In the genomic region with DNA sequence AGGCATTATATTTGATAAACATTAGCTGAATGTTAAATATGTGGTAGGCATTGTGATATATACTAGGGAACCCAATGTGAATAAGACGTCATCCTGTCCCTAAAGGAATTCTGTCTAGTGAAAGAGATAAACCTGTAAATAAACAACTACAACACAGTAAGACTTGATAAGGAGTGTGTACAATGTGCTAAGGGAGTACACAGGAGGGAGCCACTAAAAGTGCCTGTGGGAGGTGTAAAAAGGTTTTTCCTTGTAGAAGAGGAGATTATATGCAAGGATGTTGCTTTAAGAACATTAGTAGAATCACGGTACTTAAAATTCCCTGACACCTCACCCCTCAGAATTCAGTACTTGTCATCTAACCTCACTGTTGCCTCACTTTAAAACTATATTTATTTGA, we compare ENCODE assay signal across 18 cellular contexts.
DNase-seq lines count a peak whose midpoint lies in the region; FAIRE-seq and TF ChIP-seq lines count a peak whose summit lies in the region.
"Had no signal": no experiment of that assay in that cellular context is flagged by ENCODE, and none has a peak within 500 bp of the region (broad histone marks: within the 10 kb centered on the region; RNA-seq: fewer than 3 reads in every experiment).

No MANE protein-coding gene starts in this region.

- H2BK120ac ChIP-seq in mesendoderm (ENCODE audit: low read depth, low read length): no peak overlapping the region

- CTCF ChIA-PET in HEK293 (lab: Yijun Ruan, JAX): interaction anchor here (0.6 to 1.2 kb wide), 3 partner anchors 211 to 1961 kb away, joined by 3 to 5 read pairs (median 4); no protein-coding TSS in a partner anchor

- H3K79me2 ChIP-seq in OCI-LY1 (ENCODE audit: insufficient read depth, low read length) (no peaks in the 10 kb centered on the region), mesendoderm (ENCODE audit: control insufficient read depth, insufficient read depth, low read length) (no peaks in the 10 kb centered on the region)

- H3K4ac ChIP-seq in mesendoderm (ENCODE audit: low read depth, low read length): no peak overlapping the region

- POLR2A ChIA-PET in HEK293 (lab: Yijun Ruan, JAX): no interaction called here

- H3K27ac ChIP-seq in HEK293 (ENCODE audit: extremely low read depth, low read depth, low read length) (no peak overlapping the region), OCI-LY1 (ENCODE audit: low read depth, low read length, poor library complexity, severe bottlenecking) (no peak overlapping the region), mesendoderm (ENCODE audit: low read depth, low read length) (no peak overlapping the region), small intestine (ENCODE audit: low read depth in 1 of 2, low read length in 1 of 2) (no peak overlapping the region), esophagus muscularis mucosa (replicated peaks in 1 of 4) (no peak overlapping the region)
- H3K27ac ChIP-seq: BLaER1, C4-2B, GM23248 had no signal

- peak overlapping the region; percentile 58; the same call in 1 of the 2 replicates for H2AFZ ChIP-seq in OCI-LY1 (ENCODE audit: low read length)
- H2AFZ ChIP-seq: GM23248 had no signal

- H2BK5ac ChIP-seq in mesendoderm (ENCODE audit: low read length): no peak overlapping the region

- no peak for TF ChIP-seq EP300 in esophagus muscularis mucosa (IDR thresholded peaks at IDR 0.05)

- H3K9me3 ChIP-seq in HEK293 (ENCODE audit: control insufficient read depth, insufficient read depth, low read depth, low read length) (no peaks in the 10 kb centered on the region), OCI-LY1 (ENCODE audit: low read length) (no peaks in the 10 kb centered on the region), small intestine (ENCODE audit: control insufficient read depth, low read depth) (no peaks in the 10 kb centered on the region), esophagus muscularis mucosa (no peaks in the 10 kb centered on the region)
- H3K9me3 ChIP-seq: BLaER1, Caco-2 had no signal

- H3K23ac ChIP-seq in mesendoderm (ENCODE audit: low read length): no peak overlapping the region

- DNase-seq in mesendoderm: peak; percentile 83
- DNase-seq in small intestine: peak; percentile 3
- no peak for DNase-seq in NCI-H524 (lab: John Stamatoyannopoulos, UW)
- no peak for DNase-seq in esophagus muscularis mucosa (ENCODE audit: extremely low spot score)
- DNase-seq: Caco-2; CD4-positive, CD25-positive, alpha-beta regulatory T cell; CD8-positive, alpha-beta T cell; DMS153; DND-41; GM23248; H7; HCEC 1CT had no signal

- no CpG with 5 or more reads among the region's 2 CpGs for WGBS in mesendoderm (ENCODE audit: extremely low coverage, insufficient coverage, low lambda C conversion rate)
- WGBS in small intestine, 3 donors: 65 to 79% (median 67%) methylated on average over 2 of the region's 2 CpGs
- WGBS in esophagus muscularis mucosa: 94% methylated on average over 2 of the region's 2 CpGs

- H4K20me1 ChIP-seq in OCI-LY1 (ENCODE audit: insufficient read depth, low read length): no peaks in the 10 kb centered on the region
- H4K20me1 ChIP-seq: BLaER1 had no signal

- no peak for TF ChIP-seq CTCF in HEK293 (tag by site-specific recombination; IDR thresholded peaks at IDR 0.05)
- TF ChIP-seq CTCF in OCI-LY1 (IDR thresholded peaks at IDR 0.05; ENCODE audit: low read length): no peak
- no peak for TF ChIP-seq CTCF in esophagus muscularis mucosa (IDR thresholded peaks at IDR 0.05)

- H3K9me2 ChIP-seq in OCI-LY1 (ENCODE audit: low read depth, low read length): no peaks in the 10 kb centered on the region

- no peak overlapping the region for H4K8ac ChIP-seq in mesendoderm (ENCODE audit: low read depth, low read length)

- H3K4me3 ChIP-seq in HEK293 (ENCODE audit: low read depth, low read length): no peak overlapping the region
- H3K4me3 ChIP-seq in OCI-LY1 (ENCODE audit: low read depth, low read length, poor library complexity, severe bottlenecking): no peak overlapping the region
- H3K4me3 ChIP-seq in mesendoderm (ENCODE audit: low read length): no peak overlapping the region
- H3K4me3 ChIP-seq in small intestine (ENCODE audit: low read depth in 1 of 2, low read length in 2 of 2): no peak overlapping the region
- no peak overlapping the region for H3K4me3 ChIP-seq in esophagus muscularis mucosa
- H3K4me3 ChIP-seq: BLaER1, GM23248 had no signal

- no peak for FAIRE-seq in small intestine (lab: Jason Lieb, UNC)
- FAIRE-seq: GM19239, H1 had no signal

- no peaks in the 10 kb centered on the region for H3F3A ChIP-seq in OCI-LY1 (ENCODE audit: insufficient read depth, low read length)

- H2AK5ac ChIP-seq in mesendoderm (ENCODE audit: low read length): no peak overlapping the region

- H3K4me1 ChIP-seq in HEK293 (ENCODE audit: control insufficient read depth, insufficient read depth, low read length) (no peaks in the 10 kb centered on the region), OCI-LY1 (ENCODE audit: insufficient read depth, low read length, severe bottlenecking) (no peaks in the 10 kb centered on the region), mesendoderm (ENCODE audit: control insufficient read depth, low read depth, low read length) (no peaks in the 10 kb centered on the region), small intestine (ENCODE audit: control insufficient read depth in 2 of 2, insufficient read depth in 1 of 2, low read depth in 1 of 2, low read length in 1 of 2) (no peaks in the 10 kb centered on the region), esophagus muscularis mucosa (no peaks in the 10 kb centered on the region)
- H3K4me1 ChIP-seq: BLaER1, Caco-2 had no signal

- H3K27me3 ChIP-seq in OCI-LY1 (ENCODE audit: insufficient read depth, low read length): no peaks in the 10 kb centered on the region
- H3K27me3 ChIP-seq in mesendoderm (ENCODE audit: insufficient read depth, low read length, poor library complexity): no peaks in the 10 kb centered on the region
- no peaks in the 10 kb centered on the region for H3K27me3 ChIP-seq in small intestine (ENCODE audit: control insufficient read depth in 2 of 2, insufficient read depth in 2 of 2, low read length in 2 of 2)
- no peaks in the 10 kb centered on the region for H3K27me3 ChIP-seq in esophagus muscularis mucosa
- H3K27me3 ChIP-seq: BLaER1 had no signal

- H3K9ac ChIP-seq in OCI-LY1 (ENCODE audit: low read length) (no peak overlapping the region), mesendoderm (ENCODE audit: low read length) (no peak overlapping the region)
- H3K9ac ChIP-seq: BLaER1, GM23248 had no signal

- H3K18ac ChIP-seq in mesendoderm (ENCODE audit: low read length): no peak overlapping the region

- H3K4me2 ChIP-seq in OCI-LY1 (ENCODE audit: low read length): no peak overlapping the region
- no peak overlapping the region for H3K4me2 ChIP-seq in mesendoderm (ENCODE audit: low read length)
- H3K4me2 ChIP-seq: BLaER1 had no signal

- no peaks in the 10 kb centered on the region for H3K36me3 ChIP-seq in HEK293 (ENCODE audit: control insufficient read depth in 2 of 2, insufficient read depth in 1 of 2, low read length in 2 of 2)
- H3K36me3 ChIP-seq in OCI-LY1 (ENCODE audit: insufficient read depth, low read length): no peaks in the 10 kb centered on the region
- H3K36me3 ChIP-seq in mesendoderm (ENCODE audit: control insufficient read depth, insufficient read depth, low read length): no peaks in the 10 kb centered on the region
- no peaks in the 10 kb centered on the region for H3K36me3 ChIP-seq in small intestine (ENCODE audit: control insufficient read depth in 2 of 2, insufficient read depth in 2 of 2, low read length in 2 of 2)
- no peaks in the 10 kb centered on the region for H3K36me3 ChIP-seq in esophagus muscularis mucosa
- H3K36me3 ChIP-seq: BLaER1 had no signal

- H3K79me1 ChIP-seq in mesendoderm (ENCODE audit: low read length): no peaks in the 10 kb centered on the region

- no peak overlapping the region for H2BK15ac ChIP-seq in mesendoderm (replicated peaks; ENCODE audit: low read depth)

- no peak for TF ChIP-seq POLR2A in esophagus muscularis mucosa (IDR thresholded peaks at IDR 0.05; ENCODE audit: low read depth)

- intact Hi-C loops in esophagus muscularis mucosa (cut with DNase I): loop anchor here (10.0 kb wide), 1 partner anchor 208 kb away; no protein-coding TSS in a partner anchor

- no peak overlapping the region for H4K5ac ChIP-seq in mesendoderm (ENCODE audit: low read length)

- H3K56ac ChIP-seq in mesendoderm (ENCODE audit: low read length): no peak overlapping the region

TF ChIP-seq in HEK293, 187 proteins besides CTCF, POLR2A, EP300 and RAD21:
- peak; percentile 51 for TF ChIP-seq ZIC2 (tag by site-specific recombination; IDR thresholded peaks at IDR 0.05)
- no peak for TF ChIP-seq FEZF1 (tag by site-specific recombination; IDR thresholded peaks at IDR 0.05)
- TF ChIP-seq ZNF843 (tag by site-specific recombination; IDR thresholded peaks at IDR 0.05): no peak
- TF ChIP-seq ZBTB8A (tag by site-specific recombination; IDR thresholded peaks at IDR 0.05): no peak
- 0 out of 2 replicates have a peak, but pooled peaks have one; percentile 22 for TF ChIP-seq WT1 (tag by site-specific recombination; IDR thresholded peaks at IDR 0.05)

Comparison
In these comparisons a context has a peak if more than half of its experiments do, and no peak if none do; other contexts are left out.
1. DNase-seq: peak in mesendoderm (single experiment) and small intestine (single experiment); none in NCI-H524 (0 of 2) and esophagus muscularis mucosa (single experiment).